ENCODE assay signal across 22 cellular contexts in genomic region chr2:111048856-111049551, GRCh38.
DNase-seq lines count a peak whose midpoint lies in the region; ATAC-seq and TF ChIP-seq lines count a peak whose summit lies in the region.
"Had no signal": no experiment of that assay in that cellular context is flagged by ENCODE, and none has a peak within 500 bp of the region (broad histone marks: within the 10 kb centered on the region; RNA-seq: fewer than 3 reads in every experiment).

No MANE protein-coding gene starts in this region.

- H3K4me3 ChIP-seq in Loucy (ENCODE audit: low read length, poor library complexity, severe bottlenecking) (no peak overlapping the region), colonic mucosa (no peak overlapping the region)
- H3K4me3 ChIP-seq: lower lobe of right lung, PC-9 had no signal

- no peak for ATAC-seq in activated CD8-positive, alpha-beta memory T cell treated with anti-CD3 and anti-CD28 coated beads, Interleukin-2, amount 10 ng/mL, durations not matched to agents 7 days and 5 days
- ATAC-seq: lower lobe of right lung had no signal

- CTCF ChIA-PET in activated CD8-positive, alpha-beta memory T cell treated with anti-CD3 and anti-CD28 coated beads, Interleukin-2, amount 10 ng/mL, durations not matched to agents 7 days and 5 days (lab: Charles Lee), result no interaction called here

- H3K4me1 Mint-ChIP-seq in activated CD8-positive, alpha-beta memory T cell treated with anti-CD3 and anti-CD28 coated beads, Interleukin-2, amount 10 ng/mL, durations not matched to agents 7 days and 5 days, result peaks cover 23% of the 10 kb centered on the region
- no peaks in the 10 kb centered on the region for H3K4me1 Mint-ChIP-seq in osteocyte (ENCODE audit: unreplicated experiment)

- no peak overlapping the region for H3K27ac Mint-ChIP-seq in activated CD8-positive, alpha-beta memory T cell treated with anti-CD3 and anti-CD28 coated beads, Interleukin-2, amount 10 ng/mL, durations not matched to agents 7 days and 5 days
- H3K27ac Mint-ChIP-seq in osteocyte (ENCODE audit: unreplicated experiment), result no peak overlapping the region
- H3K27ac Mint-ChIP-seq: activated naive CD4-positive, alpha-beta T cell treated with anti-CD3 and anti-CD28 coated beads, Interleukin-2, amount 10 ng/mL, durations not matched to agents 7 days and 5 days had no signal

- peaks cover 1% of the 10 kb centered on the region for H3K36me3 Mint-ChIP-seq in activated CD8-positive, alpha-beta memory T cell treated with anti-CD3 and anti-CD28 coated beads, Interleukin-2, amount 10 ng/mL, durations not matched to agents 7 days and 5 days
- H3K36me3 Mint-ChIP-seq in osteocyte (ENCODE audit: unreplicated experiment), result no peaks in the 10 kb centered on the region
- H3K36me3 Mint-ChIP-seq: activated naive CD4-positive, alpha-beta T cell treated with anti-CD3 and anti-CD28 coated beads, Interleukin-2, amount 10 ng/mL, durations not matched to agents 7 days and 5 days had no signal

- H3K4me3 Mint-ChIP-seq in activated CD8-positive, alpha-beta memory T cell treated with anti-CD3 and anti-CD28 coated beads, Interleukin-2, amount 10 ng/mL, durations not matched to agents 7 days and 5 days, result no peak overlapping the region
- H3K4me3 Mint-ChIP-seq in osteocyte (ENCODE audit: unreplicated experiment), result no peak overlapping the region
- H3K4me3 Mint-ChIP-seq: activated naive CD4-positive, alpha-beta T cell treated with anti-CD3 and anti-CD28 coated beads, Interleukin-2, amount 10 ng/mL, durations not matched to agents 7 days and 5 days; activated T-cell treated with anti-CD3 and anti-CD28 coated beads, Interleukin-2, amount 50 U/mL, for 4 hours had no signal

- no peaks in the 10 kb centered on the region for H4K20me1 ChIP-seq in Loucy (ENCODE audit: insufficient read depth, low read length, poor library complexity, severe bottlenecking)

- H3K27me3 ChIP-seq in Loucy (ENCODE audit: insufficient read depth, low read length, poor library complexity, severe bottlenecking) (no peaks in the 10 kb centered on the region), colonic mucosa (no peaks in the 10 kb centered on the region)

- H3F3A ChIP-seq in Loucy (ENCODE audit: low read depth), result no peaks in the 10 kb centered on the region

- peaks cover 6% of the 10 kb centered on the region for H3K9me3 Mint-ChIP-seq in activated CD8-positive, alpha-beta memory T cell treated with anti-CD3 and anti-CD28 coated beads, Interleukin-2, amount 10 ng/mL, durations not matched to agents 7 days and 5 days (ENCODE audit: low read depth)
- H3K9me3 Mint-ChIP-seq in osteocyte (ENCODE audit: unreplicated experiment), result no peaks in the 10 kb centered on the region
- H3K9me3 Mint-ChIP-seq: activated naive CD4-positive, alpha-beta T cell treated with anti-CD3 and anti-CD28 coated beads, Interleukin-2, amount 10 ng/mL, durations not matched to agents 7 days and 5 days had no signal

- no peak for TF ChIP-seq CTCF in Loucy (conservative IDR thresholded peaks at IDR 0.05; ENCODE audit: low read length)
- no peak for TF ChIP-seq CTCF in colonic mucosa (IDR thresholded peaks at IDR 0.05)
- TF ChIP-seq CTCF in osteocyte (IDR thresholded peaks at IDR 0.05), result no peak

- intact Hi-C loops in colonic mucosa (cut with DNase I) (no loop called here), posterior cingulate gyrus (cut with DNase I) (no loop called here)

- no peaks in the 10 kb centered on the region for H3K36me3 ChIP-seq in Loucy (ENCODE audit: insufficient read depth, low read length)
- no peaks in the 10 kb centered on the region for H3K36me3 ChIP-seq in colonic mucosa
- H3K36me3 ChIP-seq: lower lobe of right lung had no signal

- H3K4me1 ChIP-seq in Loucy (ENCODE audit: insufficient read depth, low read length, poor library complexity, severe bottlenecking) (peaks cover 27% of the 10 kb centered on the region), colonic mucosa (no peaks in the 10 kb centered on the region)
- H3K4me1 ChIP-seq: lower lobe of right lung had no signal

- H3K27me3 Mint-ChIP-seq in activated CD8-positive, alpha-beta memory T cell treated with anti-CD3 and anti-CD28 coated beads, Interleukin-2, amount 10 ng/mL, durations not matched to agents 7 days and 5 days, result peaks cover 63% of the 10 kb centered on the region
- H3K27me3 Mint-ChIP-seq in osteocyte (ENCODE audit: unreplicated experiment), result peaks cover 77% of the 10 kb centered on the region

- H3K4me2 ChIP-seq in Loucy (ENCODE audit: low read depth, low read length, poor library complexity, severe bottlenecking), result peak overlapping the region; percentile 26
- H3K4me2 ChIP-seq: PC-9 had no signal

- H3K9me3 ChIP-seq in Loucy (ENCODE audit: insufficient read depth, low read depth, low read length), result no peaks in the 10 kb centered on the region
- H3K9me3 ChIP-seq in colonic mucosa, result no peaks in the 10 kb centered on the region
- H3K9me3 ChIP-seq: lower lobe of right lung had no signal

- no peak overlapping the region for H3K27ac ChIP-seq in colonic mucosa
- H3K27ac ChIP-seq: lower lobe of right lung, PC-9 had no signal

- H3K9me2 ChIP-seq in Loucy (replicated peaks; ENCODE audit: low read depth, low read length), result no peaks in the 10 kb centered on the region

- no peak overlapping the region for H2AFZ ChIP-seq in Loucy (ENCODE audit: low read length)
- H2AFZ ChIP-seq: PC-9 had no signal

- DNase-seq in activated CD8-positive, alpha-beta memory T cell treated with anti-CD3 and anti-CD28 coated beads for 24 hours, result peak; percentile 55
- DNase-seq in activated CD8-positive, alpha-beta memory T cell treated with anti-CD3 and anti-CD28 coated beads, Interleukin-2, amount 10 ng/mL, durations not matched to agents 7 days and 5 days, result no peak
- peak; percentile 15 for DNase-seq in colonic mucosa
- peak; percentile 34 for DNase-seq in osteocyte (ENCODE audit: extremely low spot score, unreplicated experiment)
- no peak for DNase-seq in posterior cingulate gyrus
- DNase-seq in H4 (ENCODE audit: low spot score), result no peak
- DNase-seq in NCI-H187 treated with DMSO at 0.1 percent for 48 hours (lab: John Stamatoyannopoulos, UW), result no peak
- DNase-seq: activated CD4-positive, CD25-positive, alpha-beta regulatory T cell treated with anti-CD3 and anti-CD28 coated beads, Interleukin-2, amount 50 U/mL, for 72 hours; activated naive CD4-positive, alpha-beta T cell treated with anti-CD3 and anti-CD28 coated beads, Interleukin-2, amount 10 ng/mL, durations not matched to agents 7 days and 5 days; activated T-cell treated with anti-CD3 and anti-CD28 coated beads, Interleukin-2, amount 50 U/mL, for 4 hours; anterior cingulate cortex; DMS79; lower lobe of right lung; NCI-H1930; NCI-H774; occipital lobe; retina; SHP77; stimulated activated CD4-positive, alpha-beta T cell treated with anti-CD3 and anti-CD28 coated beads, Interleukin-2, amount 100 ng/mL, for 48 hours; stimulated activated naive CD4-positive, alpha-beta T cell treated with Interleukin-2 at 50 U/mL for 16 hours had no signal

- H3K79me2 ChIP-seq in Loucy (ENCODE audit: insufficient read depth, low read length), result no peaks in the 10 kb centered on the region

- H3K9ac ChIP-seq in Loucy (ENCODE audit: low read depth, low read length, poor library complexity, severe bottlenecking), result no peak overlapping the region
- H3K9ac ChIP-seq in colonic mucosa (ENCODE audit: low read depth in 2 of 2, low read length in 2 of 2), result no peak overlapping the region

Comparison
In these comparisons a context has a peak if more than half of its experiments do, and no peak if none do; other contexts are left out.
1. DNase-seq: peak in activated CD8-positive, alpha-beta memory T cell treated with anti-CD3 and anti-CD28 coated beads for 24 hours (single experiment), colonic mucosa (single experiment) and osteocyte (single experiment); none in activated CD8-positive, alpha-beta memory T cell treated with anti-CD3 and anti-CD28 coated beads, Interleukin-2, amount 10 ng/mL, durations not matched to agents 7 days and 5 days (single experiment), posterior cingulate gyrus (0 of 10), H4 (single experiment) and NCI-H187 treated with DMSO at 0.1 percent for 48 hours (single experiment).